ENCODE assay signal across 8 cellular contexts in the genomic region with DNA sequence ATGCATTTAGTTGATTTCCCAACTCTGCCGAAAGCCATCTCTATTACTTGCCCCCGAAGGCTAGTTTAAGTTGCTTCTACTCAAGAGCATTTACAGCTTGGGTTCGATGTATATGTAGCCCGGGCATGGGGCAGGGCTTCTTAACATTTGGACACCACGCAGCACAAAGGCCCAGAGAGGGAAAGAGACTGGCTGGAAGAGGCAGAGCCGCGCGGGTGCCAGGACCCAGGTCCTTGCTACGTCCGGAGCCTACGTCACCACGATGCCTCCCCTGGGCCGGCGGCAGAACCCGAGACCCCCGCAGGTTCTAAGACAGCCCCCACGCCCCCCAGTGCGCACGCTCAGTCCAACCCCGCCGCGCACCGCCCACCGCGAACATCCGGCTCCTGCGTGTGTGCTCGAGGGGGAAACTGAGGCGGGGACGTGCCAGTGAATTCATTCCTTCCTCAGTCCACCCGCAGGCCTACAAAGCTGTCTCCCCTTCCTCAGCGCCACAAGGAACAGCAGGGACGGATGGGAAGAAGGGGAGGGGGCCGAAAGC. TPM values are rescaled to one million over a fixed set of nuclear protein-coding genes. Genes with fewer than 3 reads are reported as not detected.
DNase-seq lines count a peak whose midpoint lies in the region; ATAC-seq, FAIRE-seq and TF ChIP-seq lines count a peak whose summit lies in the region.

No MANE protein-coding gene starts in this region.

- peak overlapping the region; percentile 73 for H3K4me3 ChIP-seq in PC-9
- H3K4me3 ChIP-seq in bronchial epithelial cell (ENCODE audit: low read depth, low read length) = peak overlapping the region; percentile 98

- H3K4me3 Mint-ChIP-seq in CD4-positive, alpha-beta T cell = peak overlapping the region; percentile 98

- no peaks in the 10 kb centered on the region for H3K9me3 ChIP-seq in CD4-positive, alpha-beta T cell (ENCODE audit: control insufficient read depth, low read length)
- no peaks in the 10 kb centered on the region for H3K9me3 ChIP-seq in PC-9 (ENCODE audit: insufficient read depth, low read depth)

- no peaks in the 10 kb centered on the region for H3K27me3 Mint-ChIP-seq in CD4-positive, alpha-beta T cell

- FAIRE-seq in bronchial epithelial cell (lab: Jason Lieb, UNC) = no peak

- H3K27ac ChIP-seq in CD4-positive, alpha-beta T cell (ENCODE audit: low read depth, low read length) = peak overlapping the region; percentile 99
- H3K27ac ChIP-seq in PC-9 = peak overlapping the region; percentile 93

- peaks cover 15% of the 10 kb centered on the region for H3F3A ChIP-seq in PC-9 (ENCODE audit: insufficient read depth, low read depth)

- peaks cover 11% of the 10 kb centered on the region for H3K4me1 ChIP-seq in PC-9 (replicated peaks; ENCODE audit: insufficient read depth)

- CTCF ChIA-PET in CD4-positive, alpha-beta T cell (lab: Charles Lee) = interaction anchor here (0.6 to 2.3 kb wide), 8 partner anchors 16 to 59 kb away, joined by 3 to 20 read pairs (median 5); a partner anchor contains a TSS
- CTCF ChIA-PET in PC-9 (lab: Charles Lee) = interaction anchor here (1.1 kb wide), 1 partner anchor 36 kb away, joined by 3 read pairs; no protein-coding TSS in a partner anchor

- H3K27ac Mint-ChIP-seq in CD4-positive, alpha-beta T cell = peak overlapping the region; percentile 97

- no peaks in the 10 kb centered on the region for H3K9me2 ChIP-seq in PC-9 (ENCODE audit: insufficient read depth)

- no peak for DNase-seq in CD4-positive, alpha-beta T cell
- DNase-seq in PC-9 = peak in 1 of 2 experiments; percentile 33
- no peak for DNase-seq in bronchial epithelial cell (ENCODE audit: low read depth)
- peak; percentile 38 for DNase-seq in iris pigment epithelial cell (ENCODE audit: low read depth)
- peak; percentile 20 for DNase-seq in stimulated activated CD8-positive, alpha-beta memory T cell treated with anti-CD3 and anti-CD28 coated beads, Interleukin-15, amount 100 ng/mL, for 1 hour (ENCODE audit: low read depth)
- no peak for DNase-seq in mucosa of gallbladder (ENCODE audit: low spot score)

- POLR2A ChIA-PET in CD4-positive, alpha-beta T cell (lab: Charles Lee) = interaction anchor here (0.8 to 6.8 kb wide), 29 partner anchors 8 to 1049 kb away, joined by 3 to 195 read pairs (median 10); a partner anchor contains a TSS
- POLR2A ChIA-PET in PC-9 (lab: Charles Lee; ENCODE audit: unreplicated experiment) = interaction anchor here (0.6 to 1.3 kb wide), 6 partner anchors 10 to 518 kb away, joined by 3 to 17 read pairs (median 4); no protein-coding TSS in a partner anchor

- ATAC-seq in CD4-positive, alpha-beta T cell (ENCODE audit: poor library complexity) = peak; percentile 0
- peak; percentile 18 for ATAC-seq in GM19035 (IDR thresholded peaks at IDR 0.05; ENCODE audit: unreplicated experiment)
- peak; percentile 12 for ATAC-seq in HG03439 (IDR thresholded peaks at IDR 0.05; ENCODE audit: unreplicated experiment)

- intact Hi-C loops in CD4-positive, alpha-beta T cell (cut with DNase I, micrococcal nuclease) = loop anchor here (1.0 to 5.0 kb wide), 8 partner anchors 38 to 428 kb away; a partner anchor contains a TSS
- intact Hi-C loops in PC-9 (cut with micrococcal nuclease; ENCODE audit: unreplicated experiment) = loop anchor here (1.0 to 2.0 kb wide), 3 partner anchors 23 to 39 kb away; a partner anchor contains a TSS

- peaks cover 34% of the 10 kb centered on the region for H3K4me1 Mint-ChIP-seq in CD4-positive, alpha-beta T cell (ENCODE audit: low read depth)

- H3K9me3 Mint-ChIP-seq in CD4-positive, alpha-beta T cell = no peaks in the 10 kb centered on the region

- H4K20me1 ChIP-seq in PC-9 (ENCODE audit: insufficient read depth) = peaks cover 27% of the 10 kb centered on the region

- H2AFZ ChIP-seq in PC-9 = peak overlapping the region; percentile 80

- H3K27me3 ChIP-seq in CD4-positive, alpha-beta T cell (ENCODE audit: control insufficient read depth, insufficient read depth, low read length) = no peaks in the 10 kb centered on the region
- H3K27me3 ChIP-seq in PC-9 (ENCODE audit: insufficient read depth, low read depth) (no peaks in the 10 kb centered on the region), bronchial epithelial cell (ENCODE audit: control insufficient read depth, insufficient read depth, low read length) (no peaks in the 10 kb centered on the region)

- no peak for TF ChIP-seq CTCF in CD4-positive, alpha-beta T cell (IDR thresholded peaks at IDR 0.05)
- TF ChIP-seq CTCF in PC-9 (conservative IDR thresholded peaks at IDR 0.05) (no peak), bronchial epithelial cell (IDR thresholded peaks at IDR 0.05; ENCODE audit: insufficient read depth, low read length, severe bottlenecking) (no peak)

- H3K36me3 Mint-ChIP-seq in CD4-positive, alpha-beta T cell (ENCODE audit: low read depth) = peaks cover 41% of the 10 kb centered on the region

- H3K36me3 ChIP-seq in PC-9 (ENCODE audit: low read depth) (peaks cover 7% of the 10 kb centered on the region; the same call in 1 of the 2 replicates), bronchial epithelial cell (ENCODE audit: control insufficient read depth, insufficient read depth, low read length) (peaks cover 9% of the 10 kb centered on the region)

- peak overlapping the region; percentile 92 for H3K4me2 ChIP-seq in PC-9

- no TSS peak for BruUV-seq in PC-9 (replicated peaks; lab: Mats Ljungman, UMichigan)

- peaks cover 39% of the 10 kb centered on the region for H3K79me2 ChIP-seq in PC-9 (ENCODE audit: low read depth)

RNA-seq across cellular contexts. Expression of a gene that starts 0.4 kb away (rescaled TPM):
- 100 to 1,000 TPM; 100 TPM for total RNA-seq in CD4-positive, alpha-beta T cell
- 35.3 and 35.6 TPM in 2 replicates for total RNA-seq in PC-9 (2021)
- 4.6 and 6.3 TPM in 2 replicates for total RNA-seq in bronchial epithelial cell
- total RNA-seq in mucosa of gallbladder = 29.3 TPM

RNA-seq across cellular contexts. Expression of a gene that starts 22.2 kb away (rescaled TPM):
- not detected for total RNA-seq in CD4-positive, alpha-beta T cell
- total RNA-seq in PC-9 (2021) (113 and 127 TPM in 2 replicates), bronchial epithelial cell (26.9 and 37.4 TPM in 2 replicates), mucosa of gallbladder (111 TPM)

RNA-seq across cellular contexts. Expression of a gene that starts 37.9 kb away (rescaled TPM):
- 10 to 100 TPM; 67.3 to 74.6 TPM for total RNA-seq in CD4-positive, alpha-beta T cell
- total RNA-seq in PC-9 (2021) = 14.1 and 16.3 TPM in 2 replicates
- total RNA-seq in bronchial epithelial cell = 10.3 and 11.8 TPM in 2 replicates
- 19.4 TPM for total RNA-seq in mucosa of gallbladder

RNA-seq across cellular contexts. Expression of a gene that starts 43.0 kb away (rescaled TPM):
- 10 to 100 TPM; 40.3 to 42.6 TPM for total RNA-seq in CD4-positive, alpha-beta T cell
- total RNA-seq in PC-9 (2021) = 123 and 132 TPM in 2 replicates
- 16.8 and 21.0 TPM in 2 replicates for total RNA-seq in bronchial epithelial cell
- 153 TPM for total RNA-seq in mucosa of gallbladder

RNA-seq across cellular contexts. Expression of a gene that starts 43.1 kb away (rescaled TPM):
- 1 to 10 TPM; 1.5 to 2.5 TPM for total RNA-seq in CD4-positive, alpha-beta T cell
- total RNA-seq in PC-9 (2021) = 6.5 and 9.2 TPM in 2 replicates
- total RNA-seq in bronchial epithelial cell = 1.8 and 2.6 TPM in 2 replicates
- total RNA-seq in mucosa of gallbladder = 5.9 TPM

Comparison
In these comparisons a context has a peak if more than half of its experiments do, and no peak if none do; other contexts are left out.
1. DNase-seq: peak in iris pigment epithelial cell (single experiment) and stimulated activated CD8-positive, alpha-beta memory T cell treated with anti-CD3 and anti-CD28 coated beads, Interleukin-15, amount 100 ng/mL, for 1 hour (single experiment); none in CD4-positive, alpha-beta T cell (0 of 10), bronchial epithelial cell (single experiment) and mucosa of gallbladder (single experiment).
2. RNA of a gene that starts 22.2 kb away (total RNA-seq): 113 to 127 TPM in PC-9, 111 TPM in mucosa of gallbladder (single experiment) and 26.9 to 37.4 TPM in bronchial epithelial cell; not detected in CD4-positive, alpha-beta T cell; every median in the first group is over 10 times any median in the second.
3. Peak in every context shown above with its lines, with median percentiles within 50 percentile points of each other: ATAC-seq.